ENCODE assay signal across 25 cellular contexts in genomic region chr1:195965036-195965435, GRCh38.
"Had no signal": no experiment of that assay in that cellular context is flagged by ENCODE, and none has a peak within 500 bp of the region (broad histone marks: within the 10 kb centered on the region; RNA-seq: fewer than 3 reads in every experiment).

No MANE protein-coding gene starts in this region.

- H3K4me3 ChIP-seq: ascending aorta, MG63, Peyer's patch had no signal

- H3K4me1 ChIP-seq: ascending aorta, Peyer's patch had no signal

- DNase-seq: activated CD4-positive, alpha-beta T cell treated with anti-CD3 and anti-CD28 coated beads for 48 hours; activated CD4-positive, alpha-beta T cell treated with anti-CD3 and anti-CD28 coated beads, Interleukin-2, amount 50 U/mL, for 4 hours; activated CD4-positive, CD25-positive, alpha-beta regulatory T cell treated with anti-CD3 and anti-CD28 coated beads, Interleukin-2, amount 50 U/mL, for 72 hours; activated CD8-positive, alpha-beta memory T cell treated with anti-CD3 and anti-CD28 coated beads, Interleukin-2, amount 10 ng/mL, durations not matched to agents 7 days and 5 days; activated effector memory CD4-positive, alpha-beta T cell treated with Interleukin-2 at 50 U/mL for 16 hours; activated naive CD4-positive, alpha-beta T cell; activated T-cell treated with anti-CD3 and anti-CD28 coated beads, Interleukin-2, amount 50 U/mL, for 24 hours; amniotic stem cell; MG63; MV-4-11; NCI-H1092 treated with DMSO at 0.1 percent for 48 hours; NCI-H1417 treated with DMSO at 0.1 percent for 48 hours; NCI-H1694; NCI-H2029; NCI-H2107; NCI-H2171 treated with DMSO at 0.1 percent for 48 hours; NCI-H510A treated with DMSO at 0.1 percent for 48 hours; NCI-H69; Peyer's patch; SHP77 treated with DMSO at 0.1 percent for 48 hours; T-helper 17 cell; T-helper 9 cell had no signal

- H3K9me3 ChIP-seq: ascending aorta, MG63, Peyer's patch had no signal

- H3K27me3 ChIP-seq: ascending aorta, MG63, Peyer's patch had no signal

- H3K36me3 ChIP-seq: ascending aorta, MG63, Peyer's patch had no signal

- H3K9ac ChIP-seq: KMS-11 had no signal

- H3K27ac ChIP-seq: ascending aorta, KMS-11, Peyer's patch had no signal

- ATAC-seq: activated CD8-positive, alpha-beta memory T cell treated with anti-CD3 and anti-CD28 coated beads, Interleukin-2, amount 10 ng/mL, durations not matched to agents 7 days and 5 days; T-helper 17 cell; WTC11 had no signal
